10 cellular contexts compared by ENCODE assay signal in genomic region chr4:6343950-6344408, GRCh38.
DNase-seq lines count a peak whose midpoint lies in the region; ATAC-seq and TF ChIP-seq lines count a peak whose summit lies in the region.
"Had no signal": no experiment of that assay in that cellular context is flagged by ENCODE, and none has a peak within 500 bp of the region (broad histone marks: within the 10 kb centered on the region; RNA-seq: fewer than 3 reads in every experiment).

No MANE protein-coding gene starts in this region.

- no peak overlapping the region for H3K4me3 ChIP-seq in GM12875 (ENCODE audit: low read depth, low read length)
- no peak overlapping the region for H3K4me3 ChIP-seq in OCI-LY3 (ENCODE audit: low read length)
- no peak overlapping the region for H3K4me3 ChIP-seq in epithelial cell of proximal tubule (ENCODE audit: low read depth, low read length)
- H3K4me3 ChIP-seq in skeletal muscle satellite cell (ENCODE audit: low read length), result peak overlapping the region; percentile 1

- peaks cover 26% of the 10 kb centered on the region for H3K27me3 Mint-ChIP-seq in activated T-cell treated with anti-CD3 and anti-CD28 coated beads, Interleukin-2, amount 50 U/mL, for 24 hours

- no peak overlapping the region for H2AFZ ChIP-seq in OCI-LY3 (ENCODE audit: low read depth, low read length)

- no peaks in the 10 kb centered on the region for H3K36me3 Mint-ChIP-seq in activated T-cell treated with anti-CD3 and anti-CD28 coated beads, Interleukin-2, amount 50 U/mL, for 24 hours (ENCODE audit: low read depth)
- H3K36me3 Mint-ChIP-seq: IgD-negative memory B cell; stimulated activated memory B cell treated with anti-CD40 and anti-IgM and Interleukin-4, amounts not matched to agents 10 μg/mL and 1 μg/mL and 100 μg/mL, for 72 hours had no signal

- H3K4me2 ChIP-seq in OCI-LY3 (ENCODE audit: low read length) (no peak overlapping the region), skeletal muscle satellite cell (ENCODE audit: low read length) (peak overlapping the region; percentile 51)

- H3K9ac ChIP-seq in OCI-LY3 (ENCODE audit: low read length) (no peak overlapping the region), skeletal muscle satellite cell (ENCODE audit: low read depth, low read length) (peak overlapping the region; percentile 11)

- H3K9me3 ChIP-seq in OCI-LY3 (ENCODE audit: insufficient read depth, low read length), result no peaks in the 10 kb centered on the region
- H3K9me3 ChIP-seq in skeletal muscle satellite cell (replicated peaks; ENCODE audit: low read length), result no peaks in the 10 kb centered on the region

- no peaks in the 10 kb centered on the region for H3K9me3 Mint-ChIP-seq in activated T-cell treated with anti-CD3 and anti-CD28 coated beads, Interleukin-2, amount 50 U/mL, for 24 hours
- H3K9me3 Mint-ChIP-seq: nephron had no signal

- H3K4me3 Mint-ChIP-seq in activated T-cell treated with anti-CD3 and anti-CD28 coated beads, Interleukin-2, amount 50 U/mL, for 24 hours, result no peak overlapping the region
- H3K4me3 Mint-ChIP-seq: IgD-negative memory B cell; nephron; stimulated activated memory B cell treated with anti-CD40 and anti-IgM and Interleukin-4, amounts not matched to agents 10 μg/mL and 1 μg/mL and 100 μg/mL, for 72 hours had no signal

- H4K20me1 ChIP-seq in OCI-LY3 (ENCODE audit: insufficient read depth, low read length), result no peaks in the 10 kb centered on the region

- H3K4me1 Mint-ChIP-seq in activated T-cell treated with anti-CD3 and anti-CD28 coated beads, Interleukin-2, amount 50 U/mL, for 24 hours (ENCODE audit: low read depth), result no peaks in the 10 kb centered on the region

- ATAC-seq in GM19467 (IDR thresholded peaks at IDR 0.05; ENCODE audit: unreplicated experiment), result no peak
- ATAC-seq: stimulated activated memory B cell treated with anti-CD40 and anti-IgM and Interleukin-4, amounts not matched to agents 10 μg/mL and 1 μg/mL and 100 μg/mL, for 72 hours had no signal

- no peaks in the 10 kb centered on the region for H3K4me1 ChIP-seq in OCI-LY3 (ENCODE audit: low read length)
- peaks cover 17% of the 10 kb centered on the region for H3K4me1 ChIP-seq in skeletal muscle satellite cell (ENCODE audit: control insufficient read depth, insufficient read depth, low read length)

- 0 out of 2 replicates have a peak, but pooled peaks cover 2% of the 10 kb centered on the region for H3K27me3 ChIP-seq in OCI-LY3 (ENCODE audit: low read depth, low read length)
- peaks cover 16% of the 10 kb centered on the region for H3K27me3 ChIP-seq in skeletal muscle satellite cell (ENCODE audit: control insufficient read depth, insufficient read depth, low read length)

- TF ChIP-seq CTCF in GM12875 (IDR thresholded peaks at IDR 0.05; ENCODE audit: borderline replicate concordance, insufficient read depth, low read depth, low read length) (peak; percentile 29; the same call in 1 of the 2 replicates), OCI-LY3 (IDR thresholded peaks at IDR 0.05; ENCODE audit: low read depth, low read length) (peak; percentile 51), epithelial cell of proximal tubule (conservative IDR thresholded peaks at IDR 0.05; ENCODE audit: low read depth, low read length) (peak; percentile 52)

- DNase-seq in epithelial cell of proximal tubule (ENCODE audit: low read depth) (no peak), occipital lobe (lab: John Stamatoyannopoulos, UW) (no peak)
- DNase-seq in activated T-cell treated with anti-CD3 and anti-CD28 coated beads, Interleukin-2, amount 50 U/mL, for 24 hours, result no peak

- H3K36me3 ChIP-seq in OCI-LY3 (replicated peaks; ENCODE audit: low read depth, low read length), result no peaks in the 10 kb centered on the region
- H3K36me3 ChIP-seq in skeletal muscle satellite cell (ENCODE audit: insufficient read depth, low read length), result no peaks in the 10 kb centered on the region

- no peak overlapping the region for H3K27ac ChIP-seq in OCI-LY3 (ENCODE audit: low read length)

- no peaks in the 10 kb centered on the region for H3K79me2 ChIP-seq in OCI-LY3 (ENCODE audit: low read length)

- H3K27ac Mint-ChIP-seq in activated T-cell treated with anti-CD3 and anti-CD28 coated beads, Interleukin-2, amount 50 U/mL, for 24 hours, result no peak overlapping the region
- H3K27ac Mint-ChIP-seq: IgD-negative memory B cell; nephron; stimulated activated memory B cell treated with anti-CD40 and anti-IgM and Interleukin-4, amounts not matched to agents 10 μg/mL and 1 μg/mL and 100 μg/mL, for 72 hours had no signal
